8 cellular contexts compared by ENCODE assay signal in the genomic region with DNA sequence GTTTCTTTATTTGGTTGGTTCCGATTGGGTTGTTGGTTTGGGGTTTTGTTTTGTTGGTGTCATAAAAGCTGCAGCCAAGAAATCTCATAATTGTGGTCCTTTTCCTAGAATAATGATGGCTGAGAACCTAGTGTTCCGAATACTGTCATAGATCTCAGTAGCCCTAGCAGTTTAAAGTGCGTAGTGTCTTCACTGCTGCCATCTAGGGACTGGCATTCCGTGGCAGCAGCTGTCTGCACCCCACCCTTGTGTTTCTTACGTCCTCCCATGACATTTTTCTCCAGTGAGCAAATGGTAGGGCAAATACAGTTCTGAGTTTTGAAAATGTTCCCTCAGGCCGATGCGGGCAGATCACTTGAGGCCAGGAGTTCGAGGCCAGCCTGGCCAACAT. TPM values are rescaled to one million over a fixed set of nuclear protein-coding genes. Genes with fewer than 3 reads are reported as not detected.
DNase-seq lines count a peak whose midpoint lies in the region; ATAC-seq, FAIRE-seq and TF ChIP-seq lines count a peak whose summit lies in the region.
"Not testable (repeated sequence)": the region's sequence is repeated elsewhere in the genome, so short reads cannot be mapped to it uniquely, and the experiment has no call there.

No MANE protein-coding gene starts in this region.

- TF ChIP-seq CTCF in CD4-positive, alpha-beta T cell (IDR thresholded peaks at IDR 0.05): peak; percentile 62
- peak in 2 of 3 experiments; percentile 2 to 47; a peak in 3 of 4 replicates for TF ChIP-seq CTCF in H1 (IDR thresholded peaks at IDR 0.05; ENCODE audit: control extremely low read depth in 1 of 3, insufficient read depth in 1 of 3, low read depth in 1 of 3, low read length in 3 of 3)
- TF ChIP-seq CTCF in lower lobe of right lung (IDR thresholded peaks at IDR 0.05): peak; percentile 43

- POLR2A ChIA-PET in CD4-positive, alpha-beta T cell (lab: Charles Lee): interaction anchor here (0.7 to 1.9 kb wide), 5 partner anchors 8 to 692 kb away, joined by 4 to 23 read pairs (median 7); partner anchors contain the start of gene BAZ1B
- POLR2A ChIA-PET in H1 (lab: Charles Lee; ENCODE audit: partially characterized antibody): interaction anchor here (1.0 to 1.5 kb wide), 4 partner anchors 12 to 90 kb away, joined by 3 to 4 read pairs (median 3); no protein-coding TSS in a partner anchor

- H3K27ac Mint-ChIP-seq in CD4-positive, alpha-beta T cell: peak overlapping the region; percentile 94

- peaks cover 53% of the 10 kb centered on the region for H3K36me3 Mint-ChIP-seq in CD4-positive, alpha-beta T cell (ENCODE audit: low read depth)

- H3K27me3 ChIP-seq in CD4-positive, alpha-beta T cell (ENCODE audit: control insufficient read depth, insufficient read depth, low read length); HUES48 (ENCODE audit: control insufficient read depth, insufficient read depth, low read length); H1 (replicated peaks in 1 of 4; ENCODE audit: control insufficient read depth in 3 of 4, extremely low read depth in 1 of 4, insufficient read depth in 3 of 4, low read length in 3 of 4); lower lobe of right lung (ENCODE audit: low read depth): not testable (repeated sequence)

- H3K14ac ChIP-seq in H1 (ENCODE audit: insufficient read length): not testable (repeated sequence)

- not testable (repeated sequence) for TF ChIP-seq POLR2A in H1 (IDR thresholded peaks at IDR 0.05; ENCODE audit: control extremely low read depth in 1 of 2, low read depth in 2 of 2, low read length in 2 of 2)

- H2BK120ac ChIP-seq in H1 (replicated peaks; ENCODE audit: low read depth, low read length): not testable (repeated sequence)

- H3K4me1 Mint-ChIP-seq in CD4-positive, alpha-beta T cell (ENCODE audit: low read depth): peaks cover 24% of the 10 kb centered on the region

- not testable (repeated sequence) for H2AFZ ChIP-seq in H1 (ENCODE audit: low read length)

- not testable (repeated sequence) for H2BK12ac ChIP-seq in H1 (ENCODE audit: low read depth, low read length)

- peaks cover 0 to 24% of the 10 kb centered on the region in 2 experiments; a peak in 2 of 4 replicates for H3K79me2 ChIP-seq in H1 (ENCODE audit: control insufficient read depth in 1 of 2, insufficient read depth in 2 of 2, low read length in 2 of 2)

- not testable (repeated sequence) for H3K79me1 ChIP-seq in H1 (ENCODE audit: low read depth, low read length)

- H3K18ac ChIP-seq in H1 (ENCODE audit: extremely low read depth, low read length): not testable (repeated sequence)

- TF ChIP-seq EP300 in H1 (IDR thresholded peaks at IDR 0.05; ENCODE audit: borderline replicate concordance in 1 of 2, low read depth in 2 of 2, low read length in 2 of 2): not testable (repeated sequence)

- not testable (repeated sequence) for H3K27me3 Mint-ChIP-seq in CD4-positive, alpha-beta T cell

- 8% methylated on average over 8 of the region's 8 CpGs; no CpG with 5 or more reads in 1 of the 2 experiments for WGBS in H1 (ENCODE audit: extremely low coverage in 1 of 2, insufficient coverage in 1 of 2, insufficient read length in 1 of 2, insufficient replicate concordance in 2 of 2, low coverage in 1 of 2, low lambda C conversion rate in 2 of 2, missing lambda C conversion rate in 1 of 2), 2 experiments

- ATAC-seq in CD4-positive, alpha-beta T cell (ENCODE audit: poor library complexity): peak; percentile 49
- ATAC-seq in GM19455 (IDR thresholded peaks at IDR 0.05; ENCODE audit: unreplicated experiment) (peak; percentile 28), lower lobe of right lung (peak; percentile 74 to 79)

- H3K4me1 ChIP-seq in HUES48 (ENCODE audit: control insufficient read depth, insufficient read depth, low read length); H1 (replicated peaks in 1 of 4; ENCODE audit: control insufficient read depth in 3 of 4, insufficient read depth in 4 of 4, low read length in 3 of 4): not testable (repeated sequence)
- H3K4me1 ChIP-seq in lower lobe of right lung: peaks cover 21% of the 10 kb centered on the region

- TF ChIP-seq RAD21 in H1 (IDR thresholded peaks at IDR 0.05 in 1 of 2, conservative IDR thresholded peaks at IDR 0.05 in 1 of 2; ENCODE audit: low read depth in 2 of 2, low read length in 2 of 2): not testable (repeated sequence)

- FAIRE-seq in H1 (lab: Jason Lieb, UNC): not testable (repeated sequence)

- peak overlapping the region; percentile 69; the same call in 1 of the 2 replicates for H3K9ac ChIP-seq in HUES48 (ENCODE audit: low read depth, low read length)
- peak overlapping the region in 3 of 4 experiments; percentile 60 to 70 (median 70); a peak in 3 of 7 replicates for H3K9ac ChIP-seq in H1 (replicated peaks in 1 of 4; ENCODE audit: extremely low read depth in 1 of 4, low read depth in 3 of 4, low read length in 3 of 4)

- peak overlapping the region; percentile 94 for H3K27ac ChIP-seq in CD4-positive, alpha-beta T cell (ENCODE audit: low read depth, low read length)
- H3K27ac ChIP-seq in HUES48 (ENCODE audit: low read depth, low read length) (peak overlapping the region; percentile 86), lower lobe of right lung (peak overlapping the region; percentile 99)
- H3K27ac ChIP-seq in H1 (ENCODE audit: low read depth, low read length): not testable (repeated sequence)

- not testable (repeated sequence) for H3K9me3 ChIP-seq in CD4-positive, alpha-beta T cell (ENCODE audit: control insufficient read depth, low read length); HUES48 (ENCODE audit: control insufficient read depth, insufficient read depth, low read length); H1 (ENCODE audit: insufficient read depth in 2 of 2, low read depth in 1 of 2, low read length in 1 of 2); lower lobe of right lung

- H4K20me1 ChIP-seq in H1 (replicated peaks in 1 of 2; ENCODE audit: control insufficient read depth in 1 of 2, insufficient read depth in 2 of 2, low read length in 2 of 2): not testable (repeated sequence)

- not testable (repeated sequence) for H3K23me2 ChIP-seq in H1 (ENCODE audit: low read depth, low read length)

- intact Hi-C loops in CD4-positive, alpha-beta T cell (cut with DNase I, micrococcal nuclease): loop anchor here (2.0 to 10.0 kb wide), 5 partner anchors 52 to 905 kb away; partner anchors contain the start of genes ABHD11 (in 1 of the 2) and STX1A (in 1 of the 2)
- intact Hi-C loops in lower lobe of right lung (cut with DNase I): not testable (repeated sequence)

- peak; percentile 20 to 51 (median 34) for DNase-seq in CD4-positive, alpha-beta T cell
- DNase-seq in OCI-M1 (lab: John Stamatoyannopoulos, UW) (peak; percentile 86), activated T-cell treated with anti-CD3 and anti-CD28 coated beads for 1 hour (ENCODE audit: low read depth) (peak; percentile 17), lower lobe of right lung (peak; percentile 66)
- DNase-seq in H1 (ENCODE audit: low read depth in 1 of 2, low spot score in 2 of 2): not testable (repeated sequence)
- DNase-seq in stimulated activated CD4-positive, alpha-beta T cell treated with anti-CD3 and anti-CD28 coated beads, Interleukin-2, amount 100 ng/mL, for 4 hours (ENCODE audit: low read depth): peak; percentile 22

- not testable (repeated sequence) for H2BK15ac ChIP-seq in H1 (ENCODE audit: low read length)

- H3K4me2 ChIP-seq in H1 (ENCODE audit: insufficient read depth in 1 of 2, low read depth in 2 of 2, low read length in 2 of 2): peak overlapping the region; percentile 29 to 66

- H3K9me3 Mint-ChIP-seq in CD4-positive, alpha-beta T cell: not testable (repeated sequence)

- H4K91ac ChIP-seq in H1 (replicated peaks; ENCODE audit: insufficient read length, low read length): not testable (repeated sequence)

- not testable (repeated sequence) for H3K56ac ChIP-seq in H1 (replicated peaks; ENCODE audit: insufficient read length, low read depth, low read length)

- peak overlapping the region; percentile 97 for H3K4me3 Mint-ChIP-seq in CD4-positive, alpha-beta T cell

- not testable (repeated sequence) for H3K23ac ChIP-seq in H1 (ENCODE audit: insufficient read length)

- not testable (repeated sequence) for H2BK20ac ChIP-seq in H1 (ENCODE audit: low read length)

- H2AK5ac ChIP-seq in H1 (ENCODE audit: low read depth, low read length): not testable (repeated sequence)

- not testable (repeated sequence) for H3K4ac ChIP-seq in H1 (replicated peaks; ENCODE audit: insufficient read length, low read depth, low read length)

- H2BK5ac ChIP-seq in H1 (ENCODE audit: low read depth, low read length): not testable (repeated sequence)

- H4K8ac ChIP-seq in H1 (ENCODE audit: extremely low read depth, insufficient read depth, low read length): not testable (repeated sequence)

- H3K36me3 ChIP-seq in HUES48 (ENCODE audit: control insufficient read depth, insufficient read depth, low read length): peaks cover 31% of the 10 kb centered on the region
- H3K36me3 ChIP-seq in H1 (ENCODE audit: control insufficient read depth in 2 of 4, insufficient read depth in 4 of 4, low read length in 3 of 4): peaks cover 0 to 15% (median 11%) of the 10 kb centered on the region in 4 experiments; a peak in 4 of 8 replicates
- H3K36me3 ChIP-seq in lower lobe of right lung: peaks cover 41% of the 10 kb centered on the region

- not testable (repeated sequence) for H4K5ac ChIP-seq in H1 (ENCODE audit: insufficient read length, low read depth, low read length)

- CTCF ChIA-PET in CD4-positive, alpha-beta T cell (lab: Charles Lee): not testable (repeated sequence)
- CTCF ChIA-PET in H1 (lab: Charles Lee; ENCODE audit: partially characterized antibody): interaction anchor here (0.6 to 1.7 kb wide), 4 partner anchors 8 to 86 kb away, joined by 3 to 6 read pairs (median 4); no protein-coding TSS in a partner anchor

- H3K4me3 ChIP-seq in HUES48 (ENCODE audit: low read depth, low read length) (peak overlapping the region; percentile 76), H1 (ENCODE audit: extremely low read depth in 1 of 4, insufficient read depth in 2 of 4, low read depth in 3 of 4, low read length in 4 of 4) (peak overlapping the region; percentile 45 to 84 (median 78)), lower lobe of right lung (peak overlapping the region; percentile 68)

TF ChIP-seq in H1, 55 proteins besides CTCF, POLR2A, EP300 and RAD21:
- peak; percentile 82 for TF ChIP-seq TEAD4 (IDR thresholded peaks at IDR 0.05; ENCODE audit: low read depth, low read length)

RNA-seq across cellular contexts. Expression of gene TYW1B, which starts 2.0 kb away (rescaled TPM):
- 1 to 10 TPM; 3.6 to 4.0 TPM for total RNA-seq in CD4-positive, alpha-beta T cell
- 11.5 and 12.6 TPM in 2 replicates for total RNA-seq in H1 (2021; fragmentation: NEBNext Ultra II Directional; extraction: Animal tissue kit (Norgen Biotek cat#: 25700))
- polyA plus RNA-seq in H1 (2011; rRNA removed): 3.9 and 6.8 TPM in 2 replicates
- polyA plus RNA-seq in H1 (2011; cell fraction: cytosol; rRNA removed): 6.4 TPM
- polyA plus RNA-seq in H1 (2011; cell fraction: nucleus; rRNA removed): 4.5 TPM
- 8.0 to 10.0 TPM (median 9.3 TPM) in 4 replicates for polyA plus RNA-seq in H1 (2012, experiment 1 of 2)
- 1.2 TPM for polyA plus RNA-seq in H1 (2012, experiment 2 of 2)
- 2.0 TPM for polyA plus RNA-seq in H1 (2013, experiment 1 of 2)
- polyA plus RNA-seq in H1 (2013, experiment 2 of 2): 2.1 TPM
- 18.1 and 21.8 TPM in 2 replicates for polyA minus RNA-seq in H1 (2011; rRNA and poly(A)+ RNA removed)
- 5.4 TPM for polyA minus RNA-seq in H1 (2011; cell fraction: cytosol; rRNA and poly(A)+ RNA removed)
- 20.8 TPM for polyA minus RNA-seq in H1 (2011; cell fraction: nucleus; rRNA and poly(A)+ RNA removed)
- total RNA-seq in lower lobe of right lung: 6.8 TPM
